ENCODE assay signal across 2 cellular contexts in the genomic region with DNA sequence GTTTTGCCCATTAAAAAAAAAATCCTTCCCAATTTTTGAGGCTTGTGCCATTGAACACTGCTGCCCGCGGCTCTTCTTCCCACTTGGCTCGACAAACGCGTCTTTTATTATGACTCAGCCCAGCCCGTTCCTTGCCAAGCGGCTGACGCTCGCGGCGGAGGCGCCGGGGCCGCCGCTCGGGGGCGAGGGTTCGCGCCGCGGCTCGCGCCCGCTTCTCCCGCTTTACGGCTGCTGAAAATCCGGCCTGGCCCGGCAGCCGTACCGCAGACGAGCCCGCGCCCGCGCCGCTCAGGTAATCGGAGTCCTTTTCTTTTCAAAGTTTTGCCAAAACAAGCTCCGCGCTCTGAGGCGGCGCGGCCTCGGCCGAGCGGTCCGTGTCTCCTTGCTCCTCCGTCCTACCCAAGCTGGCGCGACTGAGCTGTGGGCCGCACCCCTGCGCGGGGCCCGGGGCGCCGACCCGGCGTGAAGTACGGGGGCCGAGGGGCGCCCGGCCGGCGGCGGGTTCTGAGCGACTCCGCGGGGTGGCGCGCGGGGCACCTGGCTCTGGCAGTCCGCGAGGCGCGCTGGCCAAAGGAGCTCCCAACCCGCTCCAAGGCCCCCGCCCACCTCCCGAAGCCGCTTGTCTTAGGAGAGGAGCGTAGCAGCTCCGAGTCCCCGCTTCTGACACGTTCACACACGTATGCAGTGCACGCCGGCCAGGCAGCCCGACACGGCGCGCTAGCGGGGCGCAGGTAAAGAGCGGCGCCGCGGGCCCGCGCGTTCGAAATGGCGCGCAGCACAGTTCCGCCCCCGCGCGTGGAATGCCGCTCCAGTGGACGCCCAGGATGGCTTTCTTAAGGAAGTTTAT.
TF ChIP-seq lines count a peak whose summit lies in the region.

No MANE protein-coding gene starts in this region.

TF ChIP-seq in A549, 52 proteins besides CTCF, POLR2A, EP300 and RAD21 (continued from another document):
- no peak for TF ChIP-seq CBX2 (IDR thresholded peaks at IDR 0.05; ENCODE audit: borderline replicate concordance, low read depth)

TF ChIP-seq in WTC11, 78 proteins besides CTCF, POLR2A, EP300 and RAD21 (continued from another document and continues in another):
- TF ChIP-seq, protein P1, sequence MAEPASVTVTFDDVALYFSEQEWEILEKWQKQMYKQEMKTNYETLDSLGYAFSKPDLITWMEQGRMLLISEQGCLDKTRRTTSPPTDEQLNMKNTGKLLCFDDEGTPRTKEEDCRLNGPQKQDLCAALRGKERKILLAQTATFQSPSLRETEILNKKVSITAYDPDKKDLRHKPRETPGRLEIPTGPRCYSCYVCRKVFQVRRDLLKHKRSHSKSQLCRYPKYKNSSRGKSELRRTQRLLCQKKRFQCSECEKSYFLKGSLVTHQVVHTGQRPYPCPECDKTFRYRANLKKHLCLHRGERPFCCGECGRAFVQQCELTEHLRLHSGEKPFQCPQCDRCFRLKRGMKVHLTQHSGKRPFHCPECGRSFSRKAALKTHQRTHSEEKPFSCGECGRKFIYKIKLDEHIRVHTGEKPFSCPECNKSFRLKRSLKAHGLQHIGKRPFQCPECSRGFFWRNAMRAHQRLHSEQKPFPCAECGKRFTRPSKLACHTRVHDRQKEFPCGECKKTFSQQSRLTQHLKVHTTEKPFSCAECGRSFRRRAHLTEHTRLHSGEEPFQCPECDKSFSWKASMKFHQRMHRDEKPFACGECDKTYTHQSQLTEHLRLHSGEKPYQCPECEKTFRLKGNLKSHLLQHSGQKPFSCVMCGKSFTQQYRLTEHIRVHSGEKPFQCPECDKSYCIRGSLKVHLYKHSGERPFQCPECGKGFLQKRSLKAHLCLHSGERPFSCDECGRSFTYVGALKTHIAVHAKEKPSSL (CRISPR knock-in tag; conservative IDR thresholded peaks at IDR 0.05): no peak
- TF ChIP-seq, protein P2, sequence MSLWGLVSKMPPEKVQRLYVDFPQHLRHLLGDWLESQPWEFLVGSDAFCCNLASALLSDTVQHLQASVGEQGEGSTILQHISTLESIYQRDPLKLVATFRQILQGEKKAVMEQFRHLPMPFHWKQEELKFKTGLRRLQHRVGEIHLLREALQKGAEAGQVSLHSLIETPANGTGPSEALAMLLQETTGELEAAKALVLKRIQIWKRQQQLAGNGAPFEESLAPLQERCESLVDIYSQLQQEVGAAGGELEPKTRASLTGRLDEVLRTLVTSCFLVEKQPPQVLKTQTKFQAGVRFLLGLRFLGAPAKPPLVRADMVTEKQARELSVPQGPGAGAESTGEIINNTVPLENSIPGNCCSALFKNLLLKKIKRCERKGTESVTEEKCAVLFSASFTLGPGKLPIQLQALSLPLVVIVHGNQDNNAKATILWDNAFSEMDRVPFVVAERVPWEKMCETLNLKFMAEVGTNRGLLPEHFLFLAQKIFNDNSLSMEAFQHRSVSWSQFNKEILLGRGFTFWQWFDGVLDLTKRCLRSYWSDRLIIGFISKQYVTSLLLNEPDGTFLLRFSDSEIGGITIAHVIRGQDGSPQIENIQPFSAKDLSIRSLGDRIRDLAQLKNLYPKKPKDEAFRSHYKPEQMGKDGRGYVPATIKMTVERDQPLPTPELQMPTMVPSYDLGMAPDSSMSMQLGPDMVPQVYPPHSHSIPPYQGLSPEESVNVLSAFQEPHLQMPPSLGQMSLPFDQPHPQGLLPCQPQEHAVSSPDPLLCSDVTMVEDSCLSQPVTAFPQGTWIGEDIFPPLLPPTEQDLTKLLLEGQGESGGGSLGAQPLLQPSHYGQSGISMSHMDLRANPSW (CRISPR knock-in tag; conservative IDR thresholded peaks at IDR 0.05; ENCODE audit: low read depth): no peak; the same call in 1 of the 2 replicates
- TF ChIP-seq NFYB (CRISPR knock-in tag; conservative IDR thresholded peaks at IDR 0.05; ENCODE audit: low read depth) (no peak), TEAD4 (CRISPR knock-in tag; IDR thresholded peaks at IDR 0.05) (no peak), IRF2 (CRISPR knock-in tag; IDR thresholded peaks at IDR 0.05; ENCODE audit: borderline replicate concordance, low read depth) (no peak), JUN (CRISPR knock-in tag; IDR thresholded peaks at IDR 0.05) (no peak), FOXP1 (CRISPR knock-in tag; IDR thresholded peaks at IDR 0.05; ENCODE audit: borderline replicate concordance) (peak; percentile 77), NR2C2 (CRISPR knock-in tag; IDR thresholded peaks at IDR 0.05) (no peak), MYBL2 (CRISPR knock-in tag; IDR thresholded peaks at IDR 0.05) (no peak; the same call in 1 of the 2 replicates), TP53 (CRISPR knock-in tag; IDR thresholded peaks at IDR 0.05) (no peak; the same call in 1 of the 2 replicates), ETV6 (CRISPR knock-in tag; IDR thresholded peaks at IDR 0.05) (no peak; the same call in 1 of the 2 replicates), FOXJ3 (CRISPR knock-in tag; IDR thresholded peaks at IDR 0.05; ENCODE audit: borderline replicate concordance) (no peak), SOX15 (CRISPR knock-in tag; IDR thresholded peaks at IDR 0.05) (no peak), KAT7 (CRISPR knock-in tag; IDR thresholded peaks at IDR 0.05; ENCODE audit: borderline replicate concordance) (no peak), NFE2L1 (CRISPR knock-in tag; IDR thresholded peaks at IDR 0.05) (no peak; the same call in 1 of the 2 replicates), NR1H2 (CRISPR knock-in tag; IDR thresholded peaks at IDR 0.05) (no peak), FOXK1 (CRISPR knock-in tag; IDR thresholded peaks at IDR 0.05) (no peak), GABPB1 (CRISPR knock-in tag; IDR thresholded peaks at IDR 0.05) (no peak), SMAD3 (CRISPR knock-in tag; IDR thresholded peaks at IDR 0.05; ENCODE audit: borderline replicate concordance) (no peak), CREB1 (CRISPR knock-in tag; IDR thresholded peaks at IDR 0.05) (no peak), CREM (CRISPR knock-in tag; IDR thresholded peaks at IDR 0.05) (peak; percentile 79; the same call in 1 of the 2 replicates), HMGA2 (CRISPR knock-in tag; IDR thresholded peaks at IDR 0.05) (no peak)
- TF ChIP-seq, protein P3, sequence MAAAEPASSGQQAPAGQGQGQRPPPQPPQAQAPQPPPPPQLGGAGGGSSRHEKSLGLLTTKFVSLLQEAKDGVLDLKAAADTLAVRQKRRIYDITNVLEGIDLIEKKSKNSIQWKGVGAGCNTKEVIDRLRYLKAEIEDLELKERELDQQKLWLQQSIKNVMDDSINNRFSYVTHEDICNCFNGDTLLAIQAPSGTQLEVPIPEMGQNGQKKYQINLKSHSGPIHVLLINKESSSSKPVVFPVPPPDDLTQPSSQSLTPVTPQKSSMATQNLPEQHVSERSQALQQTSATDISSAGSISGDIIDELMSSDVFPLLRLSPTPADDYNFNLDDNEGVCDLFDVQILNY (CRISPR knock-in tag; IDR thresholded peaks at IDR 0.05): peak; percentile 92
- TF ChIP-seq, protein P4, sequence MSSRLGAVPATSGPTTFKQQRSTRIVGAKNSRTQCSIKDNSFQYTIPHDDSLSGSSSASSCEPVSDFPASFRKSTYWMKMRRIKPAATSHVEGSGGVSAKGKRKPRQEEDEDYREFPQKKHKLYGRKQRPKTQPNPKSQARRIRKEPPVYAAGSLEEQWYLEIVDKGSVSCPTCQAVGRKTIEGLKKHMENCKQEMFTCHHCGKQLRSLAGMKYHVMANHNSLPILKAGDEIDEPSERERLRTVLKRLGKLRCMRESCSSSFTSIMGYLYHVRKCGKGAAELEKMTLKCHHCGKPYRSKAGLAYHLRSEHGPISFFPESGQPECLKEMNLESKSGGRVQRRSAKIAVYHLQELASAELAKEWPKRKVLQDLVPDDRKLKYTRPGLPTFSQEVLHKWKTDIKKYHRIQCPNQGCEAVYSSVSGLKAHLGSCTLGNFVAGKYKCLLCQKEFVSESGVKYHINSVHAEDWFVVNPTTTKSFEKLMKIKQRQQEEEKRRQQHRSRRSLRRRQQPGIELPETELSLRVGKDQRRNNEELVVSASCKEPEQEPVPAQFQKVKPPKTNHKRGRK (CRISPR knock-in tag; IDR thresholded peaks at IDR 0.05; ENCODE audit: borderline replicate concordance): no peak
- TF ChIP-seq, protein P5, sequence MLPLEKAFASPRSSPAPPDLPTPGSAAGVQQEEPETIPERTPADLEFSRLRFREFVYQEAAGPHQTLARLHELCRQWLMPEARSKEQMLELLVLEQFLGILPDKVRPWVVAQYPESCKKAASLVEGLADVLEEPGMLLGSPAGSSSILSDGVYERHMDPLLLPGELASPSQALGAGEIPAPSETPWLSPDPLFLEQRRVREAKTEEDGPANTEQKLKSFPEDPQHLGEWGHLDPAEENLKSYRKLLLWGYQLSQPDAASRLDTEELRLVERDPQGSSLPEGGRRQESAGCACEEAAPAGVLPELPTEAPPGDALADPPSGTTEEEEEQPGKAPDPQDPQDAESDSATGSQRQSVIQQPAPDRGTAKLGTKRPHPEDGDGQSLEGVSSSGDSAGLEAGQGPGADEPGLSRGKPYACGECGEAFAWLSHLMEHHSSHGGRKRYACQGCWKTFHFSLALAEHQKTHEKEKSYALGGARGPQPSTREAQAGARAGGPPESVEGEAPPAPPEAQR (CRISPR knock-in tag; IDR thresholded peaks at IDR 0.05): no peak
- TF ChIP-seq, protein P6, sequence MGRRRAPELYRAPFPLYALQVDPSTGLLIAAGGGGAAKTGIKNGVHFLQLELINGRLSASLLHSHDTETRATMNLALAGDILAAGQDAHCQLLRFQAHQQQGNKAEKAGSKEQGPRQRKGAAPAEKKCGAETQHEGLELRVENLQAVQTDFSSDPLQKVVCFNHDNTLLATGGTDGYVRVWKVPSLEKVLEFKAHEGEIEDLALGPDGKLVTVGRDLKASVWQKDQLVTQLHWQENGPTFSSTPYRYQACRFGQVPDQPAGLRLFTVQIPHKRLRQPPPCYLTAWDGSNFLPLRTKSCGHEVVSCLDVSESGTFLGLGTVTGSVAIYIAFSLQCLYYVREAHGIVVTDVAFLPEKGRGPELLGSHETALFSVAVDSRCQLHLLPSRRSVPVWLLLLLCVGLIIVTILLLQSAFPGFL (CRISPR knock-in tag; IDR thresholded peaks at IDR 0.05; ENCODE audit: borderline replicate concordance): no peak
- TF ChIP-seq, protein P7, sequence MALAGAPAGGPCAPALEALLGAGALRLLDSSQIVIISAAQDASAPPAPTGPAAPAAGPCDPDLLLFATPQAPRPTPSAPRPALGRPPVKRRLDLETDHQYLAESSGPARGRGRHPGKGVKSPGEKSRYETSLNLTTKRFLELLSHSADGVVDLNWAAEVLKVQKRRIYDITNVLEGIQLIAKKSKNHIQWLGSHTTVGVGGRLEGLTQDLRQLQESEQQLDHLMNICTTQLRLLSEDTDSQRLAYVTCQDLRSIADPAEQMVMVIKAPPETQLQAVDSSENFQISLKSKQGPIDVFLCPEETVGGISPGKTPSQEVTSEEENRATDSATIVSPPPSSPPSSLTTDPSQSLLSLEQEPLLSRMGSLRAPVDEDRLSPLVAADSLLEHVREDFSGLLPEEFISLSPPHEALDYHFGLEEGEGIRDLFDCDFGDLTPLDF (CRISPR knock-in tag; IDR thresholded peaks at IDR 0.05): no peak
- TF ChIP-seq, protein P8, sequence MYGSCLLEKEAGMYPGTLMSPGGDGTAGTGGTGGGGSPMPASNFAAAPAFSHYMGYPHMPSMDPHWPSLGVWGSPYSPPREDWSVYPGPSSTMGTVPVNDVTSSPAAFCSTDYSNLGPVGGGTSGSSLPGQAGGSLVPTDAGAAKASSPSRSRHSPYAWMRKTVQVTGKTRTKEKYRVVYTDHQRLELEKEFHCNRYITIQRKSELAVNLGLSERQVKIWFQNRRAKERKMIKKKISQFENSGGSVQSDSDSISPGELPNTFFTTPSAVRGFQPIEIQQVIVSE (CRISPR knock-in tag; IDR thresholded peaks at IDR 0.05; ENCODE audit: borderline replicate concordance): no peak
- TF ChIP-seq, protein P9, sequence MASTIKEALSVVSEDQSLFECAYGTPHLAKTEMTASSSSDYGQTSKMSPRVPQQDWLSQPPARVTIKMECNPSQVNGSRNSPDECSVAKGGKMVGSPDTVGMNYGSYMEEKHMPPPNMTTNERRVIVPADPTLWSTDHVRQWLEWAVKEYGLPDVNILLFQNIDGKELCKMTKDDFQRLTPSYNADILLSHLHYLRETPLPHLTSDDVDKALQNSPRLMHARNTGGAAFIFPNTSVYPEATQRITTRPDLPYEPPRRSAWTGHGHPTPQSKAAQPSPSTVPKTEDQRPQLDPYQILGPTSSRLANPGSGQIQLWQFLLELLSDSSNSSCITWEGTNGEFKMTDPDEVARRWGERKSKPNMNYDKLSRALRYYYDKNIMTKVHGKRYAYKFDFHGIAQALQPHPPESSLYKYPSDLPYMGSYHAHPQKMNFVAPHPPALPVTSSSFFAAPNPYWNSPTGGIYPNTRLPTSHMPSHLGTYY (CRISPR knock-in tag; IDR thresholded peaks at IDR 0.05): no peak
- TF ChIP-seq, protein P10, sequence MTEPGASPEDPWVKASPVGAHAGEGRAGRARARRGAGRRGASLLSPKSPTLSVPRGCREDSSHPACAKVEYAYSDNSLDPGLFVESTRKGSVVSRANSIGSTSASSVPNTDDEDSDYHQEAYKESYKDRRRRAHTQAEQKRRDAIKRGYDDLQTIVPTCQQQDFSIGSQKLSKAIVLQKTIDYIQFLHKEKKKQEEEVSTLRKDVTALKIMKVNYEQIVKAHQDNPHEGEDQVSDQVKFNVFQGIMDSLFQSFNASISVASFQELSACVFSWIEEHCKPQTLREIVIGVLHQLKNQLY (CRISPR knock-in tag; IDR thresholded peaks at IDR 0.05): 0 out of 2 replicates have a peak, but pooled peaks have one; percentile 72
- TF ChIP-seq, protein P11, sequence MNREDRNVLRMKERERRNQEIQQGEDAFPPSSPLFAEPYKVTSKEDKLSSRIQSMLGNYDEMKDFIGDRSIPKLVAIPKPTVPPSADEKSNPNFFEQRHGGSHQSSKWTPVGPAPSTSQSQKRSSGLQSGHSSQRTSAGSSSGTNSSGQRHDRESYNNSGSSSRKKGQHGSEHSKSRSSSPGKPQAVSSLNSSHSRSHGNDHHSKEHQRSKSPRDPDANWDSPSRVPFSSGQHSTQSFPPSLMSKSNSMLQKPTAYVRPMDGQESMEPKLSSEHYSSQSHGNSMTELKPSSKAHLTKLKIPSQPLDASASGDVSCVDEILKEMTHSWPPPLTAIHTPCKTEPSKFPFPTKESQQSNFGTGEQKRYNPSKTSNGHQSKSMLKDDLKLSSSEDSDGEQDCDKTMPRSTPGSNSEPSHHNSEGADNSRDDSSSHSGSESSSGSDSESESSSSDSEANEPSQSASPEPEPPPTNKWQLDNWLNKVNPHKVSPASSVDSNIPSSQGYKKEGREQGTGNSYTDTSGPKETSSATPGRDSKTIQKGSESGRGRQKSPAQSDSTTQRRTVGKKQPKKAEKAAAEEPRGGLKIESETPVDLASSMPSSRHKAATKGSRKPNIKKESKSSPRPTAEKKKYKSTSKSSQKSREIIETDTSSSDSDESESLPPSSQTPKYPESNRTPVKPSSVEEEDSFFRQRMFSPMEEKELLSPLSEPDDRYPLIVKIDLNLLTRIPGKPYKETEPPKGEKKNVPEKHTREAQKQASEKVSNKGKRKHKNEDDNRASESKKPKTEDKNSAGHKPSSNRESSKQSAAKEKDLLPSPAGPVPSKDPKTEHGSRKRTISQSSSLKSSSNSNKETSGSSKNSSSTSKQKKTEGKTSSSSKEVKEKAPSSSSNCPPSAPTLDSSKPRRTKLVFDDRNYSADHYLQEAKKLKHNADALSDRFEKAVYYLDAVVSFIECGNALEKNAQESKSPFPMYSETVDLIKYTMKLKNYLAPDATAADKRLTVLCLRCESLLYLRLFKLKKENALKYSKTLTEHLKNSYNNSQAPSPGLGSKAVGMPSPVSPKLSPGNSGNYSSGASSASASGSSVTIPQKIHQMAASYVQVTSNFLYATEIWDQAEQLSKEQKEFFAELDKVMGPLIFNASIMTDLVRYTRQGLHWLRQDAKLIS (CRISPR knock-in tag; IDR thresholded peaks at IDR 0.05; ENCODE audit: borderline replicate concordance): no peak
- TF ChIP-seq, protein P12, sequence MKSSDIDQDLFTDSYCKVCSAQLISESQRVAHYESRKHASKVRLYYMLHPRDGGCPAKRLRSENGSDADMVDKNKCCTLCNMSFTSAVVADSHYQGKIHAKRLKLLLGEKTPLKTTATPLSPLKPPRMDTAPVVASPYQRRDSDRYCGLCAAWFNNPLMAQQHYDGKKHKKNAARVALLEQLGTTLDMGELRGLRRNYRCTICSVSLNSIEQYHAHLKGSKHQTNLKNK (CRISPR knock-in tag; IDR thresholded peaks at IDR 0.05): no peak
